ENCODE assay signal across 9 cellular contexts in the genomic region with DNA sequence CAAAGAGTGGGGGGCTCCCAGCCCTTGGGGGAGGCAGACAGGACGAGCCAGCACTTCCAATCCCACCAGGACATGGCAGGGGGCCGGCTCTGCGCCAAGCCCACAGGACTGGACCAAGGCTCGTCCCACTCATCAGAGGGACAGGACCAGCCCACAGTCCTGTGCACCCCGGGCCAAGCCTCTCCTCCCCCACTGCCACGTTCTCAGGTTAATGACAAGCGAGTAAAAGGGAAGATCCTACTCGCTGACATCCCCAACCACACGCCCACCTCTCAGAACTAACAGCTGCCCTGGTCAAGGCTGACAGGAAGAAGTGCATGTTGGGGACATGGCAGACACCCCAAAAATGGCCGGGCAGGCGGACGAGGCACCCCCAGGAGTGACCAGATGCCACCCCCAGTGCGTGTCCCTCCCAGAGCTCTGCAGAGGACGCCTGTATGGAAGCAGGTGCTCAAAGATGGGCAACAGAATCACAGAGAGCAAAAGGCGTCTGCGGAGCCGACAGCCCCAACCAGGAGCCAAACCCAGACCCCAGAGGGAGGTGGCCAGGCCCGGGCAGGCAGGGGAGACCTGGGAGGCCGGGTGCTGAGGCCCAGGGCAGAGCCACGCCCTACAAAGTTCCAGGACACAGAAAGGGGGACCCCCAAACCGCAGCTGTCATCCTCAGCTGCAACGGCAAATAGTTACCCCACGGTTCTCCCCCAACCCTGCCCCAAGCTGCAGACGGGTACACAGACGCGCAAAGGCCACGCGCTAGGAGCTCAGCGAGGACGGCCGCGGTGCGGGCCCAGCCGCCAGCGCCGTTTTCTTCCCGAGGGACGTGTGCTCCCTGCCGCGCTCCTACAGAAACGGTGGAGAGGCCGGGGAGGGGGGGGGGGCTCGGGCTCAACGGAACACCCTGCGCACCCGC. TPM values are rescaled to one million over a fixed set of nuclear protein-coding genes. Genes with fewer than 3 reads are reported as not detected.
DNase-seq lines count a peak whose midpoint lies in the region; ATAC-seq, FAIRE-seq and TF ChIP-seq lines count a peak whose summit lies in the region.
"Had no signal": no experiment of that assay in that cellular context is flagged by ENCODE, and none has a peak within 500 bp of the region (broad histone marks: within the 10 kb centered on the region; RNA-seq: fewer than 3 reads in every experiment).

No MANE protein-coding gene starts in this region.

- peak overlapping the region; percentile 80 for H3K4me3 ChIP-seq in GM12878

- H3K9me3 Mint-ChIP-seq in stimulated activated naive B cell treated with anti-CD40 and anti-IgM and Interleukin-4, amounts not matched to agents 10 μg/mL and 1 μg/mL and 100 μg/mL, for 72 hours, result no peaks in the 10 kb centered on the region

- H4K20me1 ChIP-seq in GM12878 (ENCODE audit: control insufficient read depth, insufficient read depth), result peaks cover 7% of the 10 kb centered on the region; the same call in 1 of the 2 replicates

- H3K4me1 Mint-ChIP-seq in stimulated activated naive B cell treated with anti-CD40 and anti-IgM and Interleukin-4, amounts not matched to agents 10 μg/mL and 1 μg/mL and 100 μg/mL, for 72 hours, result peaks cover 60 to 78% of the 10 kb centered on the region in 2 donors

- no peaks in the 10 kb centered on the region for H3K27me3 ChIP-seq in GM12878 (replicated peaks in 1 of 2; ENCODE audit: control insufficient read depth in 2 of 2, insufficient read depth in 2 of 2, low read length in 1 of 2)

- no TSS peak for BruUV-seq in GM12878 (replicated peaks; lab: Mats Ljungman, UMichigan)

- H3K79me2 ChIP-seq in GM12878 (ENCODE audit: control insufficient read depth, insufficient read depth, low read length), result peaks cover 72% of the 10 kb centered on the region

- no peak for TF ChIP-seq RAD21 in GM12878 (IDR thresholded peaks at IDR 0.05; ENCODE audit: insufficient read depth, low read depth, low read length)

- H3K27ac Mint-ChIP-seq in stimulated activated naive B cell treated with anti-CD40 and anti-IgM and Interleukin-4, amounts not matched to agents 10 μg/mL and 1 μg/mL and 100 μg/mL, for 72 hours, result peak overlapping the region; percentile 98

- under 1% methylated on average over 43 of the region's 46 CpGs for WGBS in GM12878 (ENCODE audit: insufficient coverage, insufficient replicate concordance, low lambda C conversion rate, missing lambda C conversion rate)

- no peaks in the 10 kb centered on the region for H3K27me3 Mint-ChIP-seq in stimulated activated naive B cell treated with anti-CD40 and anti-IgM and Interleukin-4, amounts not matched to agents 10 μg/mL and 1 μg/mL and 100 μg/mL, for 72 hours

- RAD21 ChIA-PET in GM12878 (lab: Charles Lee; ENCODE audit: unreplicated experiment), result interaction anchor here (0.9 to 3.6 kb wide), 11 partner anchors 21 to 116 kb away, joined by 3 to 23 read pairs (median 6); partner anchors contain the start of gene UVSSA

- in situ Hi-C loops in GM12878 (cut with MboI), result no loop called here

- TF ChIP-seq CTCF in GM12878 (IDR thresholded peaks at IDR 0.05 in 2 of 3, conservative IDR thresholded peaks at IDR 0.05 in 1 of 3; ENCODE audit: control insufficient read depth in 2 of 3, extremely low read depth in 1 of 3, insufficient read depth in 1 of 3, low read depth in 3 of 3, low read length in 3 of 3), result no peak

- DNase-seq in DMS 273 (lab: John Stamatoyannopoulos, UW; ENCODE audit: unreplicated experiment) (peak; percentile 50), DMS 273 treated with DMSO at 0.1 percent for 48 hours (lab: John Stamatoyannopoulos, UW) (no peak), NAMALWA (ENCODE audit: low spot score) (peak; percentile 28), GM12878 (ENCODE audit: low read depth, low spot score) (no peak), iPS-NIHi7 (ENCODE audit: extremely low spot score) (peak; percentile 27), inferior parietal cortex (ENCODE audit: extremely low spot score) (no peak)
- DNase-seq in stimulated activated naive B cell treated with anti-CD40 and anti-IgM and Interleukin-4, amounts not matched to agents 10 μg/mL and 1 μg/mL and 100 μg/mL, for 72 hours, result peak; percentile 25

- no peak for TF ChIP-seq EP300 in GM12878 (IDR thresholded peaks at IDR 0.05; ENCODE audit: borderline replicate concordance in 1 of 2, control insufficient read depth in 1 of 2, low read depth in 2 of 2, low read length in 2 of 2)

- H3K36me3 ChIP-seq in GM12878 (ENCODE audit: control insufficient read depth in 2 of 2, insufficient read depth in 2 of 2, low read length in 1 of 2), result peaks cover 0 to 8% of the 10 kb centered on the region in 2 experiments; a peak in 2 of 4 replicates

- peak overlapping the region; percentile 95 for H3K27ac ChIP-seq in GM12878 (ENCODE audit: control insufficient read depth, insufficient read depth)

- peaks cover 30 to 53% of the 10 kb centered on the region in 2 donors for H3K36me3 Mint-ChIP-seq in stimulated activated naive B cell treated with anti-CD40 and anti-IgM and Interleukin-4, amounts not matched to agents 10 μg/mL and 1 μg/mL and 100 μg/mL, for 72 hours

- peak overlapping the region; percentile 87 for H3K9ac ChIP-seq in GM12878 (ENCODE audit: control insufficient read depth, insufficient read depth, low read length)

- H3K4me2 ChIP-seq in GM12878 (ENCODE audit: control insufficient read depth, insufficient read depth), result peak overlapping the region; percentile 98

- CTCF ChIA-PET in GM12878 (lab: Yijun Ruan, JAX), result interaction anchor here (0.7 to 3.7 kb wide), 8 partner anchors 21 to 116 kb away, joined by 3 to 21 read pairs (median 3); partner anchors contain the start of gene UVSSA

- H3K4me1 ChIP-seq in GM12878 (ENCODE audit: control insufficient read depth, insufficient read depth, low read length), result peaks cover 24% of the 10 kb centered on the region

- peaks cover 8% of the 10 kb centered on the region; the same call in 2 of the 3 replicates for H3K9me3 ChIP-seq in GM12878 (replicated peaks; ENCODE audit: control insufficient read depth, insufficient read depth, low read length)

- H2AFZ ChIP-seq in GM12878 (ENCODE audit: control insufficient read depth, low read depth, low read length), result no peak overlapping the region

- ATAC-seq in GM12878 (peak; percentile 14), GM18511 (IDR thresholded peaks at IDR 0.05; ENCODE audit: unreplicated experiment) (no peak)
- peak in 1 of 2 donors; percentile 7 for ATAC-seq in stimulated activated naive B cell treated with anti-CD40 and anti-IgM and Interleukin-4, amounts not matched to agents 10 μg/mL and 1 μg/mL and 100 μg/mL, for 72 hours (replicated peaks)

- FAIRE-seq in GM12878 (lab: Jason Lieb, UNC), result no peak
- FAIRE-seq: A204.1 had no signal

- no peak for TF ChIP-seq POLR2A in GM12878 (IDR thresholded peaks at IDR 0.05; ENCODE audit: low read depth, low read length)

- H3K4me3 Mint-ChIP-seq in stimulated activated naive B cell treated with anti-CD40 and anti-IgM and Interleukin-4, amounts not matched to agents 10 μg/mL and 1 μg/mL and 100 μg/mL, for 72 hours, result peak overlapping the region; percentile 95 to 98

- intact Hi-C loops in GM12878 (cut with micrococcal nuclease; ENCODE audit: unreplicated experiment), result loop anchor here (1.0 to 5.0 kb wide), 5 partner anchors 28 to 115 kb away; no protein-coding TSS in a partner anchor

- POLR2A ChIA-PET in GM12878 (lab: Charles Lee), result interaction anchor here (0.5 to 6.2 kb wide), 6 partner anchors 28 to 100 kb away, joined by 3 to 42 read pairs (median 6); partner anchors contain the start of gene UVSSA

- SMC1A ChIA-PET in GM12878 (lab: Charles Lee; ENCODE audit: uncharacterized antibody, unreplicated experiment), result interaction anchor here (0.7 to 1.9 kb wide), 4 partner anchors 28 to 82 kb away, joined by 3 to 8 read pairs (median 4); no protein-coding TSS in a partner anchor

TF ChIP-seq in GM12878, 131 proteins besides CTCF, POLR2A, EP300 and RAD21 (continues in another document):
- no peak for TF ChIP-seq IKZF2 (IDR thresholded peaks at IDR 0.05)
- no peak for TF ChIP-seq GABPA (IDR thresholded peaks at IDR 0.05; ENCODE audit: low read depth)
- TF ChIP-seq ESRRA (IDR thresholded peaks at IDR 0.05; ENCODE audit: low read length), result no peak
- TF ChIP-seq TCF3 (IDR thresholded peaks at IDR 0.05; ENCODE audit: borderline replicate concordance, insufficient read depth, low read depth, low read length), result peak; percentile 86

RNA-seq across cellular contexts. Expression of gene CTBP1, which starts 1.8 kb away (rescaled TPM):
- 114 and 143 TPM in 2 replicates for total RNA-seq in GM12878 (2013; cell fraction: nucleolus; rRNA removed)
- 143 and 160 TPM in 2 replicates for total RNA-seq in GM12878 (2014; rRNA removed)
- 53.9 and 62.2 TPM in 2 replicates for total RNA-seq in GM12878 (2014; rRNA removed; fragmentation: Illumina TruSeq; extraction: Trizol)
- 182 TPM in 2 replicates for total RNA-seq in GM12878 (2021)
- 42.6 TPM for polyA plus RNA-seq in GM12878 (2011; ENCODE audit: low read depth)
- polyA plus RNA-seq in GM12878 (2011; rRNA removed), result 59.1 and 78.2 TPM in 2 replicates
- polyA plus RNA-seq in GM12878 (2011; cell fraction: cytosol; rRNA removed), result 120 and 316 TPM in 2 replicates
- polyA plus RNA-seq in GM12878 (2011; cell fraction: nucleus; rRNA removed), result 515 and 586 TPM in 2 replicates
- polyA plus RNA-seq in GM12878 (2012), result 132 and 134 TPM in 2 replicates
- polyA plus RNA-seq in GM12878 (2014; fragmentation: Illumina TruSeq; extraction: Trizol), result 45.1 and 63.9 TPM in 2 replicates
- polyA plus RNA-seq in GM12878 (2014; fragmentation: Nextera tagmentation; extraction: Ambion mirVana), result 10 to 100 TPM in 1 of 2 experiments, 1 to 10 TPM in 1; 7.4 to 21.2 TPM
- polyA plus RNA-seq in GM12878 (2014; rRNA removed), result 164 and 182 TPM in 2 replicates
- 10 to 100 TPM; 36.8 to 43.1 TPM for polyA plus RNA-seq in GM12878 (2016; fragmentation: Nextera tagmentation; extraction: Ambion mirVana)
- polyA minus RNA-seq in GM12878 (2011; rRNA and poly(A)+ RNA removed), result 94.5 and 212 TPM in 2 replicates
- polyA minus RNA-seq in GM12878 (2011; cell fraction: cytosol; rRNA and poly(A)+ RNA removed), result 114 and 138 TPM in 2 replicates
- polyA minus RNA-seq in GM12878 (2011; cell fraction: nucleus; rRNA and poly(A)+ RNA removed), result 50.2 and 76.5 TPM in 2 replicates

RNA-seq across cellular contexts. Expression of gene MAEA, which starts 42.5 kb away (rescaled TPM):
- 57.4 and 73.6 TPM in 2 replicates for total RNA-seq in GM12878 (2013; cell fraction: nucleolus; rRNA removed)
- total RNA-seq in GM12878 (2014; rRNA removed) (47.1 and 52.1 TPM in 2 replicates), GM12878 (2014; rRNA removed; fragmentation: Illumina TruSeq; extraction: Trizol) (19.2 and 23.9 TPM in 2 replicates), GM12878 (2021) (61.7 and 63.1 TPM in 2 replicates)
- polyA plus RNA-seq in GM12878 (2011; ENCODE audit: low read depth), result 13.5 TPM
- polyA plus RNA-seq in GM12878 (2011; rRNA removed) (35.0 and 57.0 TPM in 2 replicates), GM12878 (2014; fragmentation: Illumina TruSeq; extraction: Trizol) (8.8 and 21.4 TPM in 2 replicates), GM12878 (2014; fragmentation: Nextera tagmentation; extraction: Ambion mirVana) (1 to 10 TPM; 3.6 to 7.5 TPM), GM12878 (2014; rRNA removed) (63.7 and 67.3 TPM in 2 replicates), GM12878 (2016; fragmentation: Nextera tagmentation; extraction: Ambion mirVana) (10 to 100 TPM; 63.6 to 67.1 TPM)
- 70.9 and 100 TPM in 2 replicates for polyA plus RNA-seq in GM12878 (2011; cell fraction: cytosol; rRNA removed)
- 236 and 285 TPM in 2 replicates for polyA plus RNA-seq in GM12878 (2011; cell fraction: nucleus; rRNA removed)
- polyA plus RNA-seq in GM12878 (2012), result 33.4 and 36.2 TPM in 2 replicates
- polyA minus RNA-seq in GM12878 (2011; rRNA and poly(A)+ RNA removed), result 27.7 and 52.1 TPM in 2 replicates
- polyA minus RNA-seq in GM12878 (2011; cell fraction: cytosol; rRNA and poly(A)+ RNA removed), result 26.6 and 31.9 TPM in 2 replicates
- 42.7 and 54.5 TPM in 2 replicates for polyA minus RNA-seq in GM12878 (2011; cell fraction: nucleus; rRNA and poly(A)+ RNA removed)

Comparison
In these comparisons a context has a peak if more than half of its experiments do, and no peak if none do; other contexts are left out.
1. DNase-seq: peak in DMS 273 (single experiment), NAMALWA (single experiment), iPS-NIHi7 (single experiment) and stimulated activated naive B cell treated with anti-CD40 and anti-IgM and Interleukin-4, amounts not matched to agents 10 μg/mL and 1 μg/mL and 100 μg/mL, for 72 hours (single experiment); none in DMS 273 treated with DMSO at 0.1 percent for 48 hours (single experiment), GM12878 (single experiment) and inferior parietal cortex (single experiment).